In the genomic region with DNA sequence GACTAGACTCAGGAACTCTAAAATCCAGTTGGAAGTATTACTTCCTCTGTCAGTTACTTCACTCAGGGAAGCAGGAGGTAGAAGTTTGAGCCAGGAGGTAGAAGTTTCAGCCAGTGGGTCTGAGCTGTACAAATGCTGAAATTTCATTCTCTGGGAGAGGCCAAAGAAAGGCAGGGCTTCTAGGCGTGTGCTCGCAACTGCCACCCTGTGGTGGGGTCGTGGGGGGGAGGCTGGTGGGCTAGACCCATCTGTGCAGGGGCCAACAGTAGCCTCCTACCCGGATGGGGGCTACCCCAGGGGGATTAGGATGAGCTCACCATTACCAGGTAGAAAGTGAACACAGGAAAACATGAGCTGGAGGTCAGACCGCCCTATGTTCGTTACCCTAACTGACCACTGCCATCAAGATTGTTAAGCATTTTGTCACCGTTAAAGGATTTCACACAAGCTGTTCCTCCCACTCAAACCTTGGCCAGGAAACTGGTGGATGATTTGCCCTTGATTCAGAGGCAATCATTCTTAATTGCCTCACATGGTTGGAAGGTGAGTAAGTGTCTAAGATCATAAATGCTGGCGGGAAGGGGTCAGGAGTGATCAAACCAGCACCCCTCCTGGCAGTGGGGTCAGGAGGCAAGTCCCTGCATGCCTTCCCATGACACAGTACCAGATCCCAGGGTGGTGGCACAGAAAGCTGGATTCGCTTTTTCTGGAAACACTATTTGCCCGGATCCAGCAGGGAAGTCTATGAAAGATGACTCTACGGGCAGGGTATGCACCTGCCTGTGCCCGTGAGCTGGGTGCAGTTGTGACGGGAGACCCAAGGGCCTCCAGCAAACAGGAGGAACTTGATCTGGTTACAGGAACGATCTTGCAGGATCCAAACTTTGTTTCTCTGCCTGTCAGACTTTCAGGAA, we compare ENCODE assay signal across 1 cellular context.
TF ChIP-seq lines count a peak whose summit lies in the region.

No MANE protein-coding gene starts in this region.

TF ChIP-seq in SK-N-SH, 30 proteins besides CTCF, POLR2A, EP300 and RAD21 (continued from another document):
- TF ChIP-seq, protein P1, sequence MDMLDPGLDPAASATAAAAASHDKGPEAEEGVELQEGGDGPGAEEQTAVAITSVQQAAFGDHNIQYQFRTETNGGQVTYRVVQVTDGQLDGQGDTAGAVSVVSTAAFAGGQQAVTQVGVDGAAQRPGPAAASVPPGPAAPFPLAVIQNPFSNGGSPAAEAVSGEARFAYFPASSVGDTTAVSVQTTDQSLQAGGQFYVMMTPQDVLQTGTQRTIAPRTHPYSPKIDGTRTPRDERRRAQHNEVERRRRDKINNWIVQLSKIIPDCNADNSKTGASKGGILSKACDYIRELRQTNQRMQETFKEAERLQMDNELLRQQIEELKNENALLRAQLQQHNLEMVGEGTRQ (IDR thresholded peaks at IDR 0.05; ENCODE audit: borderline replicate concordance, low read depth, low read length), result no peak
- no peak for TF ChIP-seq TEAD4 (IDR thresholded peaks at IDR 0.05; ENCODE audit: borderline replicate concordance, insufficient read depth)
- TF ChIP-seq RFX5 (IDR thresholded peaks at IDR 0.05; ENCODE audit: low read length), result no peak
- no peak for TF ChIP-seq SIN3A (IDR thresholded peaks at IDR 0.05; ENCODE audit: borderline replicate concordance, low read depth, low read length)
- no peak; the same call in 1 of the 2 replicates for TF ChIP-seq TAF1 (IDR thresholded peaks at IDR 0.05; ENCODE audit: borderline replicate concordance, low read depth, low read length)
- TF ChIP-seq ELF1 (IDR thresholded peaks at IDR 0.05), result no peak
- TF ChIP-seq POLR2AphosphoS5 (IDR thresholded peaks at IDR 0.05; ENCODE audit: low read depth, low read length), result no peak
- no peak for TF ChIP-seq SMC3 (IDR thresholded peaks at IDR 0.05; ENCODE audit: low read depth, low read length)
- peak; percentile 51; the same call in 1 of the 2 replicates for TF ChIP-seq TCF12 (IDR thresholded peaks at IDR 0.05)
- TF ChIP-seq, protein P2, sequence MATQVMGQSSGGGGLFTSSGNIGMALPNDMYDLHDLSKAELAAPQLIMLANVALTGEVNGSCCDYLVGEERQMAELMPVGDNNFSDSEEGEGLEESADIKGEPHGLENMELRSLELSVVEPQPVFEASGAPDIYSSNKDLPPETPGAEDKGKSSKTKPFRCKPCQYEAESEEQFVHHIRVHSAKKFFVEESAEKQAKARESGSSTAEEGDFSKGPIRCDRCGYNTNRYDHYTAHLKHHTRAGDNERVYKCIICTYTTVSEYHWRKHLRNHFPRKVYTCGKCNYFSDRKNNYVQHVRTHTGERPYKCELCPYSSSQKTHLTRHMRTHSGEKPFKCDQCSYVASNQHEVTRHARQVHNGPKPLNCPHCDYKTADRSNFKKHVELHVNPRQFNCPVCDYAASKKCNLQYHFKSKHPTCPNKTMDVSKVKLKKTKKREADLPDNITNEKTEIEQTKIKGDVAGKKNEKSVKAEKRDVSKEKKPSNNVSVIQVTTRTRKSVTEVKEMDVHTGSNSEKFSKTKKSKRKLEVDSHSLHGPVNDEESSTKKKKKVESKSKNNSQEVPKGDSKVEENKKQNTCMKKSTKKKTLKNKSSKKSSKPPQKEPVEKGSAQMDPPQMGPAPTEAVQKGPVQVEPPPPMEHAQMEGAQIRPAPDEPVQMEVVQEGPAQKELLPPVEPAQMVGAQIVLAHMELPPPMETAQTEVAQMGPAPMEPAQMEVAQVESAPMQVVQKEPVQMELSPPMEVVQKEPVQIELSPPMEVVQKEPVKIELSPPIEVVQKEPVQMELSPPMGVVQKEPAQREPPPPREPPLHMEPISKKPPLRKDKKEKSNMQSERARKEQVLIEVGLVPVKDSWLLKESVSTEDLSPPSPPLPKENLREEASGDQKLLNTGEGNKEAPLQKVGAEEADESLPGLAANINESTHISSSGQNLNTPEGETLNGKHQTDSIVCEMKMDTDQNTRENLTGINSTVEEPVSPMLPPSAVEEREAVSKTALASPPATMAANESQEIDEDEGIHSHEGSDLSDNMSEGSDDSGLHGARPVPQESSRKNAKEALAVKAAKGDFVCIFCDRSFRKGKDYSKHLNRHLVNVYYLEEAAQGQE (IDR thresholded peaks at IDR 0.05; ENCODE audit: low read depth, low read length), result no peak
- no peak for TF ChIP-seq FOXJ3 (CRISPR knock-in tag; IDR thresholded peaks at IDR 0.05)
- peak; percentile 55; the same call in 1 of the 2 replicates for TF ChIP-seq NFIC (IDR thresholded peaks at IDR 0.05; ENCODE audit: borderline replicate concordance)
- TF ChIP-seq, protein P3, sequence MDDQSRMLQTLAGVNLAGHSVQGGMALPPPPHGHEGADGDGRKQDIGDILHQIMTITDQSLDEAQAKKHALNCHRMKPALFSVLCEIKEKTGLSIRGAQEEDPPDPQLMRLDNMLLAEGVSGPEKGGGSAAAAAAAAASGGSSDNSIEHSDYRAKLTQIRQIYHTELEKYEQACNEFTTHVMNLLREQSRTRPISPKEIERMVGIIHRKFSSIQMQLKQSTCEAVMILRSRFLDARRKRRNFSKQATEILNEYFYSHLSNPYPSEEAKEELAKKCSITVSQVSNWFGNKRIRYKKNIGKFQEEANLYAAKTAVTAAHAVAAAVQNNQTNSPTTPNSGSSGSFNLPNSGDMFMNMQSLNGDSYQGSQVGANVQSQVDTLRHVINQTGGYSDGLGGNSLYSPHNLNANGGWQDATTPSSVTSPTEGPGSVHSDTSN (IDR thresholded peaks at IDR 0.05), result peak; percentile 56
- no peak for TF ChIP-seq RCOR1 (IDR thresholded peaks at IDR 0.05; ENCODE audit: low read length)
- peak; percentile 59; the same call in 1 of the 2 replicates for TF ChIP-seq FOSL2 (IDR thresholded peaks at IDR 0.05; ENCODE audit: borderline replicate concordance, low read depth)
- TF ChIP-seq EZH2phosphoT487 (IDR thresholded peaks at IDR 0.05; ENCODE audit: borderline replicate concordance, low read depth), result no peak
- no peak for TF ChIP-seq MEF2A (IDR thresholded peaks at IDR 0.05; ENCODE audit: borderline replicate concordance, low read depth)
- TF ChIP-seq MXI1 (IDR thresholded peaks at IDR 0.05; ENCODE audit: low read depth, low read length), result no peak
